14 cellular contexts compared by ENCODE assay signal in genomic region chr4:159174645-159175147, GRCh38.
A peak's percentile ranks its signal among the peaks of the same experiment; 100 is the strongest.
DNase-seq lines count a peak whose midpoint lies in the region; ATAC-seq and TF ChIP-seq lines count a peak whose summit lies in the region.
"Had no signal": no experiment of that assay in that cellular context is flagged by ENCODE, and none has a peak within 500 bp of the region (broad histone marks: within the 10 kb centered on the region; RNA-seq: fewer than 3 reads in every experiment).

No MANE protein-coding gene starts in this region.

- ATAC-seq in HG03520 (IDR thresholded peaks at IDR 0.05; ENCODE audit: unreplicated experiment) = no peak
- no peak for ATAC-seq in activated T-cell treated with anti-CD3 and anti-CD28 coated beads, Interleukin-2, amount 50 U/mL, for 72 hours (replicated peaks in 1 of 2)

- POLR2A ChIA-PET in MCF 10A (lab: Yijun Ruan, JAX) (no interaction called here), SK-N-SH (lab: Yijun Ruan, JAX) (no interaction called here)

- H3K27ac Mint-ChIP-seq in MCF 10A (ENCODE audit: low read depth, unreplicated experiment) = no peak overlapping the region
- H3K27ac Mint-ChIP-seq in activated T-cell treated with anti-CD3 and anti-CD28 coated beads, Interleukin-2, amount 50 U/mL, for 72 hours = no peak overlapping the region
- H3K27ac Mint-ChIP-seq: activated CD4-positive, alpha-beta T cell treated with anti-CD3 and anti-CD28 coated beads, Interleukin-2, amount 10 ng/mL, durations not matched to agents 7 days and 5 days; activated naive CD8-positive, alpha-beta T cell treated with anti-CD3 and anti-CD28 coated beads, Interleukin-2, amount 50 U/mL, for 24 hours; naive thymus-derived CD8-positive, alpha-beta T cell had no signal

- H3K9ac ChIP-seq in mammary epithelial cell (ENCODE audit: insufficient read depth, low read length) (no peak overlapping the region), SK-N-SH (peak overlapping the region; percentile 53; the same call in 1 of the 2 replicates), subcutaneous abdominal adipose tissue (ENCODE audit: low read length in 5 of 5) (no peak overlapping the region)

- H3K27me3 ChIP-seq in mammary epithelial cell (ENCODE audit: insufficient read depth, low read length) (no peaks in the 10 kb centered on the region), SK-N-SH (ENCODE audit: insufficient read depth) (no peaks in the 10 kb centered on the region), subcutaneous abdominal adipose tissue (ENCODE audit: control insufficient read depth in 5 of 5, insufficient read depth in 4 of 5, low read length in 5 of 5) (no peaks in the 10 kb centered on the region)

- H2AFZ ChIP-seq in mammary epithelial cell (ENCODE audit: low read depth, low read length) = no peak overlapping the region
- H2AFZ ChIP-seq in SK-N-SH (ENCODE audit: low read depth) = no peak overlapping the region

- 94% methylated on average over 4 of the region's 4 CpGs for WGBS in mammary epithelial cell (ENCODE audit: low coverage, missing lambda C conversion rate)
- 65% methylated on average over 4 of the region's 4 CpGs for WGBS in SK-N-SH (ENCODE audit: low lambda C conversion rate)

- peaks cover 16% of the 10 kb centered on the region for H3K4me1 ChIP-seq in mammary epithelial cell (ENCODE audit: insufficient read depth, low read length)
- H3K4me1 ChIP-seq in SK-N-SH (ENCODE audit: control insufficient read depth in 1 of 2, insufficient read depth in 2 of 2, low read depth in 1 of 2, low read length in 1 of 2) = peaks cover 6 to 37% of the 10 kb centered on the region in 2 experiments
- peaks cover 6 to 60% (median 33%) of the 10 kb centered on the region in 5 donors for H3K4me1 ChIP-seq in subcutaneous abdominal adipose tissue (ENCODE audit: control insufficient read depth in 5 of 5, insufficient read depth in 5 of 5, low read length in 5 of 5)

- H4K20me1 ChIP-seq in mammary epithelial cell (ENCODE audit: insufficient read depth, low read length) (peaks cover under 1% of the 10 kb centered on the region), SK-N-SH (ENCODE audit: insufficient read depth) (peaks cover 18% of the 10 kb centered on the region)

- H3K4me2 ChIP-seq in mammary epithelial cell (ENCODE audit: insufficient read depth, low read depth, low read length) (peak overlapping the region; percentile 74), SK-N-SH (peak overlapping the region; percentile 75)

- H3K27me3 Mint-ChIP-seq in MCF 10A (ENCODE audit: insufficient read depth, unreplicated experiment) = no peaks in the 10 kb centered on the region
- no peaks in the 10 kb centered on the region for H3K27me3 Mint-ChIP-seq in activated T-cell treated with anti-CD3 and anti-CD28 coated beads, Interleukin-2, amount 50 U/mL, for 72 hours (ENCODE audit: low read depth)
- H3K27me3 Mint-ChIP-seq: activated CD4-positive, alpha-beta T cell treated with anti-CD3 and anti-CD28 coated beads, Interleukin-2, amount 10 ng/mL, durations not matched to agents 7 days and 5 days had no signal

- no peak for TF ChIP-seq EP300 in SK-N-SH (IDR thresholded peaks at IDR 0.05; ENCODE audit: borderline replicate concordance in 1 of 2, low read depth in 1 of 2, low read length in 1 of 2)

- H3F3A ChIP-seq in SK-N-SH (replicated peaks; ENCODE audit: insufficient read depth) = peaks cover 20% of the 10 kb centered on the region

- H3K9me3 Mint-ChIP-seq in MCF 10A (ENCODE audit: unreplicated experiment) = no peaks in the 10 kb centered on the region
- no peaks in the 10 kb centered on the region for H3K9me3 Mint-ChIP-seq in activated T-cell treated with anti-CD3 and anti-CD28 coated beads, Interleukin-2, amount 50 U/mL, for 72 hours
- H3K9me3 Mint-ChIP-seq: activated CD4-positive, alpha-beta T cell treated with anti-CD3 and anti-CD28 coated beads, Interleukin-2, amount 10 ng/mL, durations not matched to agents 7 days and 5 days; activated naive CD8-positive, alpha-beta T cell treated with anti-CD3 and anti-CD28 coated beads, Interleukin-2, amount 50 U/mL, for 24 hours; activated T-cell treated with anti-CD3 and anti-CD28 coated beads, Interleukin-2, amount 50 U/mL, for 4 hours; naive thymus-derived CD8-positive, alpha-beta T cell had no signal

- in situ Hi-C loops in mammary epithelial cell (cut with MboI; ENCODE audit: low sequenced_read_pairs in 2 of 2) = loop anchor here (5.0 to 10.0 kb wide), 2 partner anchors 302 to 320 kb away; no protein-coding TSS in a partner anchor

- H3K27ac ChIP-seq in mammary epithelial cell (ENCODE audit: insufficient read depth, low read depth, low read length) (no peak overlapping the region), SK-N-SH (ENCODE audit: low read depth in 2 of 2, low read length in 1 of 2) (peak overlapping the region in 1 of 2 experiments; percentile 87; a peak in 3 of 4 replicates), subcutaneous abdominal adipose tissue (ENCODE audit: low read depth, low read length) (peak overlapping the region; percentile 2)
- H3K27ac ChIP-seq: thoracic aorta had no signal

- H3K36me3 Mint-ChIP-seq in MCF 10A (ENCODE audit: insufficient read depth, unreplicated experiment) = no peaks in the 10 kb centered on the region
- no peaks in the 10 kb centered on the region for H3K36me3 Mint-ChIP-seq in activated T-cell treated with anti-CD3 and anti-CD28 coated beads, Interleukin-2, amount 50 U/mL, for 72 hours (ENCODE audit: insufficient read depth in 2 of 2)
- H3K36me3 Mint-ChIP-seq: naive thymus-derived CD8-positive, alpha-beta T cell had no signal

- H3K36me3 ChIP-seq in mammary epithelial cell (ENCODE audit: insufficient read depth, low read length) (no peaks in the 10 kb centered on the region), SK-N-SH (replicated peaks in 1 of 2; ENCODE audit: control insufficient read depth in 1 of 2, insufficient read depth in 2 of 2, low read length in 1 of 2) (no peaks in the 10 kb centered on the region), subcutaneous abdominal adipose tissue (ENCODE audit: control insufficient read depth in 5 of 5, insufficient read depth in 5 of 5, low read length in 5 of 5) (no peaks in the 10 kb centered on the region)
- H3K36me3 ChIP-seq: thoracic aorta had no signal

- CTCF ChIA-PET in mammary epithelial cell (lab: Charles Lee; ENCODE audit: low non-redundant PET) (no interaction called here), MCF 10A (lab: Yijun Ruan, JAX) (interaction anchor here (0.6 to 1.0 kb wide), 4 partner anchors 28 to 318 kb away, joined by 3 to 5 read pairs (median 4); no protein-coding TSS in a partner anchor), SK-N-SH (lab: Yijun Ruan, JAX) (interaction anchor here (0.8 to 1.7 kb wide), 3 partner anchors 9 to 324 kb away, joined by 3 to 5 read pairs (median 5); no protein-coding TSS in a partner anchor)

- no peaks in the 10 kb centered on the region for H3K9me3 ChIP-seq in mammary epithelial cell (replicated peaks; ENCODE audit: insufficient read depth, low read length)
- H3K9me3 ChIP-seq in SK-N-SH = no peaks in the 10 kb centered on the region
- no peaks in the 10 kb centered on the region for H3K9me3 ChIP-seq in subcutaneous abdominal adipose tissue (ENCODE audit: control insufficient read depth in 5 of 5, low read length in 5 of 5)
- H3K9me3 ChIP-seq: thoracic aorta had no signal

- peaks cover 24% of the 10 kb centered on the region for H3K4me1 Mint-ChIP-seq in MCF 10A (ENCODE audit: insufficient read depth, unreplicated experiment)
- peaks cover 73% of the 10 kb centered on the region for H3K4me1 Mint-ChIP-seq in activated T-cell treated with anti-CD3 and anti-CD28 coated beads, Interleukin-2, amount 50 U/mL, for 72 hours (ENCODE audit: low read depth)

- TF ChIP-seq CTCF in mammary epithelial cell (conservative IDR thresholded peaks at IDR 0.05 in 1 of 2, IDR thresholded peaks at IDR 0.05 in 1 of 2; ENCODE audit: extremely low read depth in 1 of 2, insufficient read depth in 1 of 2, low read depth in 1 of 2, low read length in 2 of 2) = no peak
- TF ChIP-seq CTCF in MCF 10A (IDR thresholded peaks at IDR 0.05; ENCODE audit: unreplicated experiment) = no peak
- TF ChIP-seq CTCF in SK-N-SH (IDR thresholded peaks at IDR 0.05) = no peak

- H3K4me3 Mint-ChIP-seq in MCF 10A (ENCODE audit: unreplicated experiment) = no peak overlapping the region
- no peak overlapping the region for H3K4me3 Mint-ChIP-seq in activated T-cell treated with anti-CD3 and anti-CD28 coated beads, Interleukin-2, amount 50 U/mL, for 72 hours
- H3K4me3 Mint-ChIP-seq: activated CD4-positive, alpha-beta T cell treated with anti-CD3 and anti-CD28 coated beads, Interleukin-2, amount 10 ng/mL, durations not matched to agents 7 days and 5 days; activated naive CD8-positive, alpha-beta T cell treated with anti-CD3 and anti-CD28 coated beads, Interleukin-2, amount 50 U/mL, for 24 hours; activated T-cell treated with anti-CD3 and anti-CD28 coated beads, Interleukin-2, amount 50 U/mL, for 4 hours had no signal

- no peak for TF ChIP-seq RAD21 in SK-N-SH (IDR thresholded peaks at IDR 0.05; ENCODE audit: low read length)

- no peaks in the 10 kb centered on the region for H3K9me2 ChIP-seq in SK-N-SH

- H3K4me3 ChIP-seq in mammary epithelial cell (replicated peaks in 1 of 3; ENCODE audit: insufficient read depth in 1 of 3, low read depth in 2 of 3, low read length in 3 of 3) (no peak overlapping the region), SK-N-SH (ENCODE audit: low read depth in 2 of 2, low read length in 1 of 2) (no peak overlapping the region; a peak in 1 of 4 replicates), subcutaneous abdominal adipose tissue (ENCODE audit: low read depth in 1 of 5, low read length in 5 of 5) (no peak overlapping the region)

- intact Hi-C loops in mammary epithelial cell (cut with micrococcal nuclease) (loop anchor here (1.0 to 10.0 kb wide), 7 partner anchors 29 to 444 kb away; no protein-coding TSS in a partner anchor), MCF 10A (cut with micrococcal nuclease) (loop anchor here (1.0 to 10.0 kb wide), 8 partner anchors 28 to 920 kb away; no protein-coding TSS in a partner anchor)

- BruUV-seq in mammary epithelial cell (replicated peaks; lab: Mats Ljungman, UMichigan) (no TSS peak), MCF 10A (replicated peaks; lab: Mats Ljungman, UMichigan) (no TSS peak)

- dilution Hi-C loops in mammary epithelial cell (cut with HindIII; ENCODE audit: low sequenced_read_pairs) = no loop called here

- DNase-seq in mammary epithelial cell (no peak), MCF 10A (ENCODE audit: unreplicated experiment) (no peak), SK-N-SH (no peak), kidney tubule cell (ENCODE audit: low spot score) (peak; percentile 17), NCI-H526 (lab: John Stamatoyannopoulos, UW) (no peak)
- no peak for DNase-seq in activated T-cell treated with anti-CD3 and anti-CD28 coated beads, Interleukin-2, amount 50 U/mL, for 72 hours
- DNase-seq: NCI-H2081 treated with DMSO at 0.1 percent for 48 hours had no signal

- H3K79me2 ChIP-seq in mammary epithelial cell (ENCODE audit: insufficient read depth, low read length) (peaks cover 80% of the 10 kb centered on the region), SK-N-SH (ENCODE audit: insufficient read depth) (peaks cover 87% of the 10 kb centered on the region)

TF ChIP-seq in SK-N-SH, 30 proteins besides CTCF, POLR2A, EP300 and RAD21 (continues in another document):
- no peak for TF ChIP-seq TEAD4 (IDR thresholded peaks at IDR 0.05; ENCODE audit: borderline replicate concordance, insufficient read depth)
- no peak for TF ChIP-seq MEF2A (IDR thresholded peaks at IDR 0.05; ENCODE audit: borderline replicate concordance, low read depth)
- no peak for TF ChIP-seq RFX5 (IDR thresholded peaks at IDR 0.05; ENCODE audit: low read length)
- no peak for TF ChIP-seq ELF1 (IDR thresholded peaks at IDR 0.05)
